In genomic region chr20:6766433-6766832, GRCh38 we compare ENCODE assay signal across 20 cellular contexts. TPM values are rescaled to one million over a fixed set of nuclear protein-coding genes. Genes with fewer than 3 reads are reported as not detected.
A peak's percentile ranks its signal among the peaks of the same experiment; 100 is the strongest.
DNase-seq lines count a peak whose midpoint lies in the region; ATAC-seq and TF ChIP-seq lines count a peak whose summit lies in the region.
"Had no signal": no experiment of that assay in that cellular context is flagged by ENCODE, and none has a peak within 500 bp of the region (broad histone marks: within the 10 kb centered on the region; RNA-seq: fewer than 3 reads in every experiment).

No MANE protein-coding gene starts in this region.

- H3K36me3 ChIP-seq in left ventricle myocardium inferior (no peaks in the 10 kb centered on the region), osteoblast (ENCODE audit: insufficient read depth, low read length) (no peaks in the 10 kb centered on the region)
- H3K36me3 ChIP-seq: right atrium auricular region, SJCRH30, tibial artery had no signal

- no peaks in the 10 kb centered on the region for H3K9me3 ChIP-seq in left ventricle myocardium inferior (replicated peaks)
- H3K9me3 ChIP-seq in iPS-18c (ENCODE audit: control insufficient read depth, insufficient read depth, low read length) = peaks cover 2% of the 10 kb centered on the region
- H3K9me3 ChIP-seq in osteoblast (ENCODE audit: low read depth, low read length) = no peaks in the 10 kb centered on the region
- H3K9me3 ChIP-seq: right atrium auricular region, SJCRH30, tibial artery had no signal

- no peak for ATAC-seq in Right ventricle myocardium superior (ENCODE audit: poor library complexity)
- ATAC-seq in GM18498 (IDR thresholded peaks at IDR 0.05; ENCODE audit: unreplicated experiment) = no peak
- ATAC-seq: activated T-cell treated with anti-CD3 and anti-CD28 coated beads, Interleukin-2, amount 50 U/mL, for 4 hours; stimulated activated naive B cell treated with anti-CD40 and anti-IgM and Interleukin-4, amounts not matched to agents 10 μg/mL and 1 μg/mL and 100 μg/mL, for 72 hours had no signal

- TF ChIP-seq CTCF in left ventricle myocardium inferior (IDR thresholded peaks at IDR 0.05; ENCODE audit: borderline replicate concordance) (no peak), osteoblast (IDR thresholded peaks at IDR 0.05; ENCODE audit: extremely low read depth, low read depth, low read length) (no peak)

- H3K79me2 ChIP-seq in osteoblast (ENCODE audit: insufficient read depth, low read length) = no peaks in the 10 kb centered on the region

- H2AFZ ChIP-seq in osteoblast (ENCODE audit: low read length) = no peak overlapping the region

- no peak overlapping the region for H3K4me2 ChIP-seq in osteoblast (ENCODE audit: insufficient read depth, low read length)

- H3K27ac ChIP-seq in left ventricle myocardium inferior (replicated peaks) (peak overlapping the region; percentile 76), osteoblast (ENCODE audit: low read depth, low read length) (no peak overlapping the region)
- H3K27ac ChIP-seq: SJCRH30 had no signal

- H3K4me1 ChIP-seq in left ventricle myocardium inferior (peaks cover 45% of the 10 kb centered on the region), osteoblast (ENCODE audit: insufficient read depth, low read length) (peaks cover 7% of the 10 kb centered on the region)
- H3K4me1 ChIP-seq: SJCRH30 had no signal

- no peaks in the 10 kb centered on the region for H4K20me1 ChIP-seq in osteoblast (ENCODE audit: insufficient read depth, low read length)

- H3K27me3 ChIP-seq in left ventricle myocardium inferior (ENCODE audit: low read depth) (peaks cover 36% of the 10 kb centered on the region), osteoblast (ENCODE audit: insufficient read depth, low read length) (peaks cover 40% of the 10 kb centered on the region)
- H3K27me3 ChIP-seq: SJCRH30, tibial artery had no signal

- intact Hi-C loops in left ventricle myocardium inferior (cut with micrococcal nuclease) = no loop called here
- intact Hi-C loops in Right ventricle myocardium superior (cut with DNase I) = loop anchor here (10.0 kb wide), 1 partner anchor 132 kb away; no protein-coding TSS in a partner anchor

- H3K4me3 ChIP-seq in left ventricle myocardium inferior (no peak overlapping the region), iPS-18c (ENCODE audit: insufficient read depth, low read depth, low read length) (peak overlapping the region; percentile 6; the same call in 1 of the 2 replicates), osteoblast (ENCODE audit: insufficient read depth, low read length) (no peak overlapping the region)

- no peak for DNase-seq in left ventricle myocardium inferior
- DNase-seq in Right ventricle myocardium superior = no peak
- DNase-seq in osteoblast (ENCODE audit: insufficient read length, low spot score, missing footprints) = peak; percentile 72
- no peak for DNase-seq in cerebellar cortex (ENCODE audit: low spot score)
- DNase-seq in COLO829 (ENCODE audit: low spot score) = no peak
- DNase-seq in NCI-H2081 treated with DMSO at 0.1 percent for 48 hours (lab: John Stamatoyannopoulos, UW) = no peak
- DNase-seq: activated CD4-positive, alpha-beta memory T cell treated with anti-CD3 and anti-CD28 coated beads, Interleukin-2, amount 10 ng/mL, durations not matched to agents 7 days and 5 days; activated naive CD4-positive, alpha-beta T cell treated with anti-CD3 and anti-CD28 coated beads, Interleukin-2, amount 50 U/mL, for 16 hours; activated T-cell treated with anti-CD3 and anti-CD28 coated beads, Interleukin-2, amount 50 U/mL, for 4 hours; aorta; islet precursor cell; NCI-H146; SJCRH30; stimulated activated naive B cell treated with anti-CD40 and anti-IgM and Interleukin-4, amounts not matched to agents 10 μg/mL and 1 μg/mL and 100 μg/mL, for 72 hours; T-helper 2 cell; tibial artery had no signal

RNA-seq across cellular contexts. Expression of gene BMP2, which starts 1.1 kb away (rescaled TPM):
- total RNA-seq in left ventricle myocardium inferior (2.4 TPM), Right ventricle myocardium superior (2.5 TPM), osteoblast (1.8 TPM in 2 replicates)
- total RNA-seq: activated CD4-positive, alpha-beta memory T cell treated with anti-CD3 and anti-CD28 coated beads, Interleukin-2, amount 10 ng/mL, durations not matched to agents 7 days and 5 days; activated T-cell treated with anti-CD3 and anti-CD28 coated beads, Interleukin-2, amount 50 U/mL, for 4 hours; G401; SJCRH30 had no signal
